In genomic region chr11:112173152-112173551, GRCh38 we compare ENCODE assay signal across 21 cellular contexts. TPM values are rescaled to one million over a fixed set of nuclear protein-coding genes. Genes with fewer than 3 reads are reported as not detected.
DNase-seq lines count a peak whose midpoint lies in the region; ATAC-seq and TF ChIP-seq lines count a peak whose summit lies in the region.
"Had no signal": no experiment of that assay in that cellular context is flagged by ENCODE, and none has a peak within 500 bp of the region (broad histone marks: within the 10 kb centered on the region; RNA-seq: fewer than 3 reads in every experiment).

No MANE protein-coding gene starts in this region.

- H3K27ac ChIP-seq in thyroid gland: peak overlapping the region in 2 of 3 donors; percentile 22 to 42
- H3K27ac ChIP-seq: foreskin keratinocyte, neural progenitor cell, prostate gland had no signal

- no peak for TF ChIP-seq POLR2A in thyroid gland (IDR thresholded peaks at IDR 0.05)

- no peaks in the 10 kb centered on the region for H3K36me3 Mint-ChIP-seq in activated naive CD4-positive, alpha-beta T cell treated with anti-CD3 and anti-CD28 coated beads for 36 hours (ENCODE audit: low read depth)
- H3K36me3 Mint-ChIP-seq: neural progenitor cell had no signal

- peak; percentile 32 for DNase-seq in NCI-H82 (lab: John Stamatoyannopoulos, UW)
- DNase-seq in NCI-H82 treated with DMSO at 0.1 percent for 48 hours (lab: John Stamatoyannopoulos, UW; ENCODE audit: unreplicated experiment): no peak
- peak; percentile 17 for DNase-seq in RPMI7951 (ENCODE audit: low read depth)
- no peak for DNase-seq in left lobe of liver (ENCODE audit: low spot score)
- DNase-seq in thyroid gland: peak; percentile 83 to 85
- DNase-seq in T1000 (lab: John Stamatoyannopoulos, UW): no peak
- DNase-seq in activated naive CD4-positive, alpha-beta T cell treated with anti-CD3 and anti-CD28 coated beads for 36 hours: no peak
- DNase-seq: ACHN; activated CD4-positive, alpha-beta T cell treated with anti-CD3 and anti-CD28 coated beads for 48 hours; activated effector memory CD4-positive, alpha-beta T cell treated with Interleukin-2 at 50 U/mL for 16 hours; CD4-positive, alpha-beta T cell; DND-41; foreskin keratinocyte; kidney; NCI-H146; NCI-H226; NK-92 treated with Interleukin-12 subunit alpha and Interleukin-12 subunit beta, amount 100 ng/mL, for 24 hours had no signal

- H3K36me3 ChIP-seq in thyroid gland: no peaks in the 10 kb centered on the region
- H3K36me3 ChIP-seq: neural progenitor cell, prostate gland had no signal

- H3K4me1 Mint-ChIP-seq in activated naive CD4-positive, alpha-beta T cell treated with anti-CD3 and anti-CD28 coated beads for 36 hours (ENCODE audit: low read depth): peaks cover 13% of the 10 kb centered on the region

- no peak overlapping the region for H3K27ac Mint-ChIP-seq in activated naive CD4-positive, alpha-beta T cell treated with anti-CD3 and anti-CD28 coated beads for 36 hours
- H3K27ac Mint-ChIP-seq: CD4-positive, alpha-beta T cell; neural progenitor cell had no signal

- H3K9me3 Mint-ChIP-seq in activated naive CD4-positive, alpha-beta T cell treated with anti-CD3 and anti-CD28 coated beads for 36 hours: no peaks in the 10 kb centered on the region
- H3K9me3 Mint-ChIP-seq: CD4-positive, alpha-beta T cell; neural progenitor cell had no signal

- H3K27me3 ChIP-seq in thyroid gland: no peaks in the 10 kb centered on the region
- H3K27me3 ChIP-seq: foreskin keratinocyte had no signal

- peaks cover 12% of the 10 kb centered on the region for H3K27me3 Mint-ChIP-seq in activated naive CD4-positive, alpha-beta T cell treated with anti-CD3 and anti-CD28 coated beads for 36 hours (ENCODE audit: low read depth)

- H3K4me1 ChIP-seq in thyroid gland: peaks cover 6 to 11% of the 10 kb centered on the region in 2 donors
- H3K4me1 ChIP-seq: foreskin keratinocyte, neural progenitor cell, prostate gland had no signal

- no peak overlapping the region for H3K4me3 Mint-ChIP-seq in activated naive CD4-positive, alpha-beta T cell treated with anti-CD3 and anti-CD28 coated beads for 36 hours
- H3K4me3 Mint-ChIP-seq: CD4-positive, alpha-beta T cell; neural progenitor cell had no signal

- whole genome bisulfite sequencing in thyroid gland, 2 donors: 23 to 40% methylated on average over 3 of the region's 3 CpGs

- TF ChIP-seq CTCF in thyroid gland (IDR thresholded peaks at IDR 0.05): no peak

- CTCF ChIA-PET in activated naive CD4-positive, alpha-beta T cell treated with anti-CD3 and anti-CD28 coated beads for 36 hours (lab: Charles Lee): interaction anchor here (1.0 to 2.2 kb wide), 2 partner anchors 57 to 59 kb away, joined by 3 to 7 read pairs; no protein-coding TSS in a partner anchor

- H3K4me3 ChIP-seq in thyroid gland (replicated peaks in 1 of 3): no peak overlapping the region
- H3K4me3 ChIP-seq: neural progenitor cell, prostate gland had no signal

- no peaks in the 10 kb centered on the region for H3K9me3 ChIP-seq in thyroid gland
- H3K9me3 ChIP-seq: prostate gland had no signal

- peak; percentile 27 for ATAC-seq in left lobe of liver
- no peak for ATAC-seq in HG03039 (IDR thresholded peaks at IDR 0.05; ENCODE audit: unreplicated experiment)

- intact Hi-C loops in thyroid gland (cut with DNase I): no loop called here
- intact Hi-C loops in activated naive CD4-positive, alpha-beta T cell treated with anti-CD3 and anti-CD28 coated beads for 36 hours (cut with micrococcal nuclease): loop anchor here (10.0 kb wide), 1 partner anchor 608 kb away; no protein-coding TSS in a partner anchor

RNA-seq across cellular contexts. Expression of gene BCO2, which starts 2.2 kb away (rescaled TPM):
- total RNA-seq in RPMI7951 (2014; rRNA removed; shearing (Covaris generic)): 0.10 and 0.24 TPM in 2 replicates
- total RNA-seq in left lobe of liver (96.6 TPM), thyroid gland (10 to 100 TPM in 2 of 4 donors, 1 to 10 TPM in 2; 6.6 to 15.9 (median 11.1) TPM)
- under 1 TPM; 0.30 to 0.45 TPM for total RNA-seq in activated naive CD4-positive, alpha-beta T cell treated with anti-CD3 and anti-CD28 coated beads for 36 hours

RNA-seq across cellular contexts. Expression of gene TEX12, which starts 6.0 kb away (rescaled TPM):
- total RNA-seq in RPMI7951 (2014; rRNA removed; shearing (Covaris generic)): 0.29 and 0.48 TPM in 2 replicates
- total RNA-seq in left lobe of liver (not detected), thyroid gland (under 1 TPM in 1 of 4 donors, not detected in 3; 0.33 TPM)
- total RNA-seq in activated naive CD4-positive, alpha-beta T cell treated with anti-CD3 and anti-CD28 coated beads for 36 hours: not detected
- total RNA-seq: dermis microvascular lymphatic vessel endothelial cell, foreskin keratinocyte, kidney had no signal

RNA-seq across cellular contexts. Expression of gene IL18, which starts 9.3 kb away (rescaled TPM):
- not detected in 2 replicates for total RNA-seq in RPMI7951 (2014; rRNA removed; shearing (Covaris generic))
- total RNA-seq in left lobe of liver: 1.9 TPM
- 10 to 100 TPM in 2 of 4 donors, 1 to 10 TPM in 2; 5.8 to 18.3 (median 9.3) TPM for total RNA-seq in thyroid gland
- not detected for total RNA-seq in activated naive CD4-positive, alpha-beta T cell treated with anti-CD3 and anti-CD28 coated beads for 36 hours
- total RNA-seq: dermis microvascular lymphatic vessel endothelial cell had no signal

RNA-seq across cellular contexts. Expression of gene PTS, which starts 53.1 kb away (rescaled TPM):
- total RNA-seq in RPMI7951 (2014; rRNA removed; shearing (Covaris generic)): 78.1 and 80.6 TPM in 2 replicates
- total RNA-seq in left lobe of liver (41.1 TPM), thyroid gland (10 to 100 TPM; 27.2 to 48.0 (median 39.3) TPM)
- 10 to 100 TPM; 34.6 to 39.0 TPM for total RNA-seq in activated naive CD4-positive, alpha-beta T cell treated with anti-CD3 and anti-CD28 coated beads for 36 hours

Comparison
In these comparisons a context has a peak if more than half of its experiments do, and no peak if none do; other contexts are left out.
1. DNase-seq: peak in NCI-H82 (single experiment), RPMI7951 (single experiment) and thyroid gland (2 of 2); none in NCI-H82 treated with DMSO at 0.1 percent for 48 hours (single experiment), left lobe of liver (single experiment), T1000 (single experiment) and activated naive CD4-positive, alpha-beta T cell treated with anti-CD3 and anti-CD28 coated beads for 36 hours (single experiment).